ENCODE assay signal across 8 cellular contexts in the genomic region with DNA sequence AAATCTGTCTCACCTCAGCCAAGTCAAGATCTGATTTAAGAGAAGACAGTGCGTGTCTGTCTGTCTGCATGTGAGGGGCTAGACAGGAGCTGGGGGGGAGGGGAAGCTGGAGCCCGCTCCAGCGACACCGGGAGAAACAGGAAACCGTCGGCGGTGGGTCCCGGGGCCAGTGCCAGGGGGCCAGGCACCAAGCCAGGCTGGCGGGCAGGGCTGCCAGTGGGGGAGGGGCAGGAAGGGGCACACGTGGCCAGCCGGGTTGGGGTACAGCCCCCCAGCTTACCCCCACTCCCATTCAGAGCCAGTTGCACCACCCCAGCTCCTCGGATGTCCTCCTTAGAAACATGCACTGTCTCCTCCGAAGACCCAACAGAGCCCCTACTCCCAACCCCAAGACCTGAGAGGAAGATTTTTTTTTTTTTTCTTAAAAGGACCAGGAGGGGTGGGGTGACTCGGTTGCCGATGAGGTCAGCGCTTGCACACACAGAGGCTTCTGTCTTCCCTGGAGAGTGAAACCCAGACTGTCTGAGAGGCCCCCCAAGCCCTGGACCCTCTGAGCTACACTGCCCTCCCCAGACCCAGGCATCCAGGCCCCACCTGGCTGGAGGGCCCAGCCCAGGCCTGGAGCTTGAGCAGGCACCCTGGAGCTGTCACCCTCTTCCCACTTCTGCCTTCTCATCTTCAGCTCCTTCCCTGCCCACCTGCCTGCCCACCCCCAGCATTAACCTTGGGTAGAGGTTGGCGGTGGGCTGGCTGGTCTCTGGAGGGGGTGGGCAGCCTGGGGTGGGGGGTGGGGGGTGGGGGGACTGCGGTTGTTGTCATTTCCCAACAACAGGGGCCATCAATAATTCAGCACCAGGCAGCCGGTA. TPM values are rescaled to one million over a fixed set of nuclear protein-coding genes. Genes with fewer than 3 reads are reported as not detected.
DNase-seq lines count a peak whose midpoint lies in the region; ATAC-seq and TF ChIP-seq lines count a peak whose summit lies in the region.

No MANE protein-coding gene starts in this region.

- DNase-seq in H7 (peak; percentile 64), hippocampal formation (lab: John Stamatoyannopoulos, UW) (peak; percentile 19 to 45), DMS53 treated with DMSO at 0.1 percent for 48 hours (lab: John Stamatoyannopoulos, UW; ENCODE audit: unreplicated experiment) (no peak), endodermal cell (no peak)
- DNase-seq in stimulated activated naive CD8-positive, alpha-beta T cell treated with anti-CD3 and anti-CD28 coated beads, Interleukin-15, Interleukin-2, amounts not matched to agents 100 U/mL and 50 U/mL, for 24 hours, result peak; percentile 45
- DNase-seq in stimulated activated naive CD4-positive, alpha-beta T cell treated with Interleukin-2 at 50 U/mL for 16 hours (lab: John Stamatoyannopoulos, UW), result no peak

- no peak overlapping the region for H3K4me3 Mint-ChIP-seq in endodermal cell

- ATAC-seq in stimulated activated naive CD8-positive, alpha-beta T cell treated with anti-CD3 and anti-CD28 coated beads, Interleukin-15, Interleukin-2, amounts not matched to agents 100 U/mL and 50 U/mL, for 24 hours, result peak; percentile 8
- ATAC-seq in GM18519 (IDR thresholded peaks at IDR 0.05; ENCODE audit: low FRiP score, unreplicated experiment), result no peak

- H3K27me3 ChIP-seq in H7 (ENCODE audit: control insufficient read depth, insufficient read depth, low read length) (no peaks in the 10 kb centered on the region), endodermal cell (ENCODE audit: control insufficient read depth, insufficient read depth, low read length, poor library complexity, severe bottlenecking) (no peaks in the 10 kb centered on the region)

- TF ChIP-seq CTCF in endodermal cell (conservative IDR thresholded peaks at IDR 0.05), result no peak

- 8 to 28% (median 9%) methylated on average over 9 to 19 of the region's 19 CpGs for WGBS in adipose tissue, 3 donors
- WGBS in endodermal cell (ENCODE audit: insufficient coverage in 1 of 2, insufficient read length in 1 of 2), 2 experiments, result 70 to 92% methylated on average over 2 to 18 of the region's 19 CpGs

- H3K4me3 ChIP-seq in H7 (ENCODE audit: insufficient read depth, low read depth, low read length), result no peak overlapping the region
- no peak overlapping the region for H3K4me3 ChIP-seq in endodermal cell (ENCODE audit: low read length)

- H3K4me1 ChIP-seq in endodermal cell (ENCODE audit: control insufficient read depth, insufficient read depth, low read length), result no peaks in the 10 kb centered on the region

- H3K36me3 ChIP-seq in H7 (replicated peaks; ENCODE audit: control insufficient read depth, insufficient read depth, low read length) (peaks cover 3% of the 10 kb centered on the region), endodermal cell (ENCODE audit: control insufficient read depth, insufficient read depth, low read length) (peaks cover 15% of the 10 kb centered on the region)

- H3K27ac ChIP-seq in adipose tissue (ENCODE audit: low read depth, low read length) (peak overlapping the region; percentile 68), endodermal cell (ENCODE audit: low read depth, low read length) (no peak overlapping the region)

- H3K27me3 Mint-ChIP-seq in endodermal cell (ENCODE audit: insufficient read depth), result no peaks in the 10 kb centered on the region

- H3K9me3 ChIP-seq in endodermal cell (ENCODE audit: control insufficient read depth, low read length), result no peaks in the 10 kb centered on the region

- H3K4me1 Mint-ChIP-seq in endodermal cell, result peaks cover 17% of the 10 kb centered on the region

- H3K27ac Mint-ChIP-seq in endodermal cell, result no peak overlapping the region

- no peaks in the 10 kb centered on the region for H3K9me3 Mint-ChIP-seq in endodermal cell

- no peak overlapping the region for H3K9ac ChIP-seq in endodermal cell (ENCODE audit: extremely low read depth, low read length, poor library complexity, severe bottlenecking)

- peaks cover 15% of the 10 kb centered on the region for H3K36me3 Mint-ChIP-seq in endodermal cell (ENCODE audit: low read depth)

RNA-seq across cellular contexts. Expression of gene ERF, which starts 4.0 kb away (rescaled TPM):
- 73.0 and 106 TPM in 2 replicates for total RNA-seq in H7 (2014; rRNA removed; shearing (Covaris generic))
- 10 to 100 TPM; 16.5 to 64.6 (median 33.4) TPM for polyA plus RNA-seq in adipose tissue
- total RNA-seq in endodermal cell, result 100 to 1,000 TPM; 106 to 138 TPM
- 70.5 TPM for polyA plus RNA-seq in endodermal cell (2013, experiment 1 of 2)
- polyA plus RNA-seq in endodermal cell (2013, experiment 2 of 2), result 59.5 TPM

RNA-seq across cellular contexts. Expression of gene GSK3A, which starts 8.5 kb away (rescaled TPM):
- 29.1 and 40.4 TPM in 2 replicates for total RNA-seq in H7 (2014; rRNA removed; shearing (Covaris generic))
- 10 to 100 TPM; 20.9 to 53.8 (median 37.3) TPM for polyA plus RNA-seq in adipose tissue
- 10 to 100 TPM; 52.6 to 55.1 TPM for total RNA-seq in endodermal cell
- 59.5 TPM for polyA plus RNA-seq in endodermal cell (2013, experiment 1 of 2)
- 52.7 TPM for polyA plus RNA-seq in endodermal cell (2013, experiment 2 of 2)

RNA-seq across cellular contexts. Expression of gene CIC, which starts 18.2 kb away (rescaled TPM):
- total RNA-seq in H7 (2014; rRNA removed; shearing (Covaris generic)), result 16.1 and 20.1 TPM in 2 replicates
- 10 to 100 TPM; 18.7 to 49.1 (median 33.3) TPM for polyA plus RNA-seq in adipose tissue
- total RNA-seq in endodermal cell, result 10 to 100 TPM; 48.6 to 57.6 TPM
- polyA plus RNA-seq in endodermal cell (2013, experiment 1 of 2), result 55.5 TPM
- 51.2 TPM for polyA plus RNA-seq in endodermal cell (2013, experiment 2 of 2)

RNA-seq across cellular contexts. Expression of gene ZNF526, which starts 30.8 kb away (rescaled TPM):
- total RNA-seq in H7 (2014; rRNA removed; shearing (Covaris generic)), result 14.6 and 16.1 TPM in 2 replicates
- polyA plus RNA-seq in adipose tissue, result 1 to 10 TPM; 2.9 to 3.4 (median 2.9) TPM
- 10 to 100 TPM; 15.7 to 16.0 TPM for total RNA-seq in endodermal cell
- polyA plus RNA-seq in endodermal cell (2013, experiment 1 of 2), result 9.6 TPM
- 9.5 TPM for polyA plus RNA-seq in endodermal cell (2013, experiment 2 of 2)

RNA-seq across cellular contexts. Expression of gene DEDD2, which starts 33.4 kb away (rescaled TPM):
- 58.0 and 63.6 TPM in 2 replicates for total RNA-seq in H7 (2014; rRNA removed; shearing (Covaris generic))
- 10 to 100 TPM; 14.1 to 17.9 (median 15.7) TPM for polyA plus RNA-seq in adipose tissue
- total RNA-seq in endodermal cell, result 10 to 100 TPM; 25.8 to 28.0 TPM
- polyA plus RNA-seq in endodermal cell (2013, experiment 1 of 2), result 20.5 TPM
- polyA plus RNA-seq in endodermal cell (2013, experiment 2 of 2), result 15.9 TPM

Comparison
In these comparisons a context has a peak if more than half of its experiments do, and no peak if none do; other contexts are left out.
1. DNase-seq: peak in H7 (single experiment), hippocampal formation (2 of 2) and stimulated activated naive CD8-positive, alpha-beta T cell treated with anti-CD3 and anti-CD28 coated beads, Interleukin-15, Interleukin-2, amounts not matched to agents 100 U/mL and 50 U/mL, for 24 hours (single experiment); none in DMS53 treated with DMSO at 0.1 percent for 48 hours (single experiment), stimulated activated naive CD4-positive, alpha-beta T cell treated with Interleukin-2 at 50 U/mL for 16 hours (single experiment) and endodermal cell (single experiment).